Comparison of ENCODE assay signal across 22 cellular contexts in the genomic region with DNA sequence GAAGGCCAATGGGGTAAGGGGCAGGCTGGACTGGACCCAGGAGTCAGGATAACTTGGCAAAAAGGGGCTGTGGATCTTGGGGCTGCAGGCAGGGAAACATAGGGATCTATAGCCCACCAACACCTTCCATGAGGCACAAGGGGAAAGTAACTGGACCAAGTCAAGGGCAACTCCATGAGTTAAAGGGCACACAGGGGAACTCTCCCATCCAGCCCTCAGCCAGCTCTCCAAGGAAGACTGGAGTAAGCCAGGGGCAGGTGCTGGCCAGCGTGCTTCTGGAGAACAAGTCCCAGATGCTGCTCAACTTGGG. TPM values are rescaled to one million over a fixed set of nuclear protein-coding genes. Genes with fewer than 3 reads are reported as not detected.
DNase-seq lines count a peak whose midpoint lies in the region; ATAC-seq, FAIRE-seq and TF ChIP-seq lines count a peak whose summit lies in the region.
"Had no signal": no experiment of that assay in that cellular context is flagged by ENCODE, and none has a peak within 500 bp of the region (broad histone marks: within the 10 kb centered on the region; RNA-seq: fewer than 3 reads in every experiment).

No MANE protein-coding gene starts in this region.

- H3K27ac ChIP-seq in GM12878 (ENCODE audit: control insufficient read depth, insufficient read depth) (no peak overlapping the region; the same call in 1 of the 2 replicates), esophagus squamous epithelium (no peak overlapping the region)
- H3K27ac ChIP-seq: adrenal gland, left lung, thyroid gland had no signal

- no peak for ATAC-seq in activated CD8-positive, alpha-beta T cell treated with anti-CD3 and anti-CD28 coated beads, Interleukin-2, amount 10 ng/mL, durations not matched to agents 7 days and 5 days
- ATAC-seq in activated CD8-positive, alpha-beta T cell treated with anti-CD3 and anti-CD28 coated beads for 36 hours = no peak
- ATAC-seq in GM12878 = no peak
- ATAC-seq: activated CD4-positive, CD25-positive, alpha-beta regulatory T cell treated with anti-CD3 and anti-CD28 coated beads, Interleukin-2, amount 50 U/mL, for 24 hours; naive thymus-derived CD8-positive, alpha-beta T cell; stimulated activated naive CD8-positive, alpha-beta T cell treated with anti-CD3 and anti-CD28 coated beads, Interleukin-15, amount 100 ng/mL, for 72 hours had no signal

- in situ Hi-C loops in GM12878 (cut with MboI) = loop anchor here (5.0 to 10.0 kb wide), 2 partner anchors 889 to 987 kb away; no protein-coding TSS in a partner anchor

- no peak for TF ChIP-seq RAD21 in GM12878 (IDR thresholded peaks at IDR 0.05; ENCODE audit: insufficient read depth, low read depth, low read length)

- H3K9me3 ChIP-seq in GM12878 (replicated peaks; ENCODE audit: control insufficient read depth, insufficient read depth, low read length) (no peaks in the 10 kb centered on the region), esophagus squamous epithelium (no peaks in the 10 kb centered on the region)
- H3K9me3 ChIP-seq: adrenal gland, BE2C, left lung, MG63, thyroid gland had no signal

- peak overlapping the region; percentile 25 for H3K27ac Mint-ChIP-seq in activated CD8-positive, alpha-beta T cell treated with anti-CD3 and anti-CD28 coated beads, Interleukin-2, amount 10 ng/mL, durations not matched to agents 7 days and 5 days
- no peak overlapping the region for H3K27ac Mint-ChIP-seq in activated CD8-positive, alpha-beta T cell treated with anti-CD3 and anti-CD28 coated beads for 36 hours
- H3K27ac Mint-ChIP-seq in nephron progenitor cell (peak overlapping the region; percentile 32), immature natural killer cell (no peak overlapping the region)
- H3K27ac Mint-ChIP-seq: stimulated activated naive CD8-positive, alpha-beta T cell treated with anti-CD3 and anti-CD28 coated beads, Interleukin-15, amount 100 ng/mL, for 72 hours had no signal

- DNase-seq in activated CD8-positive, alpha-beta T cell treated with anti-CD3 and anti-CD28 coated beads, Interleukin-2, amount 10 ng/mL, durations not matched to agents 7 days and 5 days = no peak
- no peak for DNase-seq in activated CD8-positive, alpha-beta T cell treated with anti-CD3 and anti-CD28 coated beads for 36 hours
- no peak for DNase-seq in GM12878 (ENCODE audit: low read depth, low spot score)
- DNase-seq in nephron progenitor cell = no peak
- DNase-seq in esophagus squamous epithelium (lab: John Stamatoyannopoulos, UW) = no peak
- DNase-seq in DMS 273 (lab: John Stamatoyannopoulos, UW; ENCODE audit: unreplicated experiment) = no peak
- no peak for DNase-seq in immature natural killer cell
- no peak for DNase-seq in anterior cingulate cortex (lab: John Stamatoyannopoulos, UW)
- DNase-seq: activated T-cell treated with anti-CD3 and anti-CD28 coated beads, Interleukin-2, amount 50 U/mL, for 4 hours; DMS79 treated with DMSO at 0.1 percent for 48 hours; effector CD4-positive, alpha-beta T cell; naive thymus-derived CD8-positive, alpha-beta T cell; NCI-H1436 treated with DMSO at 0.1 percent for 48 hours; SIG-M5; stimulated activated naive CD8-positive, alpha-beta T cell treated with anti-CD3 and anti-CD28 coated beads, Interleukin-15, amount 100 ng/mL, for 72 hours had no signal

- CTCF ChIA-PET in activated CD8-positive, alpha-beta T cell treated with anti-CD3 and anti-CD28 coated beads, Interleukin-2, amount 10 ng/mL, durations not matched to agents 7 days and 5 days (lab: Charles Lee) = interaction anchor here (5.5 to 12.4 kb wide), 2 partner anchors 9 to 19 kb away, joined by 33 to 107 read pairs; no protein-coding TSS in a partner anchor
- CTCF ChIA-PET in activated CD8-positive, alpha-beta T cell treated with anti-CD3 and anti-CD28 coated beads for 36 hours (lab: Charles Lee) = interaction anchor here (0.7 to 6.4 kb wide), 5 partner anchors 10 to 578 kb away, joined by 3 to 65 read pairs (median 5); no protein-coding TSS in a partner anchor
- CTCF ChIA-PET in GM12878 (lab: Yijun Ruan, JAX) = interaction anchor here (1.1 to 22.6 kb wide), 16 partner anchors 8 to 986 kb away, joined by 3 to 310 read pairs (median 6); a partner anchor contains a TSS

- no peak overlapping the region for H3K4me3 Mint-ChIP-seq in activated CD8-positive, alpha-beta T cell treated with anti-CD3 and anti-CD28 coated beads, Interleukin-2, amount 10 ng/mL, durations not matched to agents 7 days and 5 days
- no peak overlapping the region for H3K4me3 Mint-ChIP-seq in activated CD8-positive, alpha-beta T cell treated with anti-CD3 and anti-CD28 coated beads for 36 hours
- H3K4me3 Mint-ChIP-seq in nephron progenitor cell = no peak overlapping the region
- no peak overlapping the region for H3K4me3 Mint-ChIP-seq in immature natural killer cell
- H3K4me3 Mint-ChIP-seq: activated T-cell treated with anti-CD3 and anti-CD28 coated beads, Interleukin-2, amount 50 U/mL, for 4 hours; naive thymus-derived CD8-positive, alpha-beta T cell; stimulated activated naive CD8-positive, alpha-beta T cell treated with anti-CD3 and anti-CD28 coated beads, Interleukin-15, amount 100 ng/mL, for 72 hours had no signal

- no peaks in the 10 kb centered on the region for H3K9me3 Mint-ChIP-seq in activated CD8-positive, alpha-beta T cell treated with anti-CD3 and anti-CD28 coated beads, Interleukin-2, amount 10 ng/mL, durations not matched to agents 7 days and 5 days (ENCODE audit: insufficient read depth)
- H3K9me3 Mint-ChIP-seq in activated CD8-positive, alpha-beta T cell treated with anti-CD3 and anti-CD28 coated beads for 36 hours = no peaks in the 10 kb centered on the region
- H3K9me3 Mint-ChIP-seq in nephron progenitor cell (no peaks in the 10 kb centered on the region), immature natural killer cell (no peaks in the 10 kb centered on the region)
- H3K9me3 Mint-ChIP-seq: activated T-cell treated with anti-CD3 and anti-CD28 coated beads, Interleukin-2, amount 50 U/mL, for 4 hours; naive thymus-derived CD8-positive, alpha-beta T cell; stimulated activated naive CD8-positive, alpha-beta T cell treated with anti-CD3 and anti-CD28 coated beads, Interleukin-15, amount 100 ng/mL, for 72 hours had no signal

- no peaks in the 10 kb centered on the region for H4K20me1 ChIP-seq in GM12878 (ENCODE audit: control insufficient read depth, insufficient read depth)

- BruUV-seq in GM12878 (replicated peaks; lab: Mats Ljungman, UMichigan) = no TSS peak

- H3K4me3 ChIP-seq in GM12878 (no peak overlapping the region), esophagus squamous epithelium (no peak overlapping the region)
- H3K4me3 ChIP-seq: left lung, MG63, thyroid gland had no signal

- FAIRE-seq in GM12878 (lab: Jason Lieb, UNC) = no peak
- FAIRE-seq: frontal cortex had no signal

- WGBS in GM12878 (ENCODE audit: insufficient coverage, insufficient replicate concordance, low lambda C conversion rate, missing lambda C conversion rate) = 100% methylated on average over 1 of the region's 1 CpG
- WGBS in esophagus squamous epithelium, 2 donors = 100% methylated on average over 1 of the region's 1 CpG

- no peaks in the 10 kb centered on the region for H3K36me3 Mint-ChIP-seq in activated CD8-positive, alpha-beta T cell treated with anti-CD3 and anti-CD28 coated beads, Interleukin-2, amount 10 ng/mL, durations not matched to agents 7 days and 5 days (ENCODE audit: low read depth)
- H3K36me3 Mint-ChIP-seq in activated CD8-positive, alpha-beta T cell treated with anti-CD3 and anti-CD28 coated beads for 36 hours (ENCODE audit: low read depth) = no peaks in the 10 kb centered on the region
- H3K36me3 Mint-ChIP-seq in nephron progenitor cell (ENCODE audit: low read depth) (no peaks in the 10 kb centered on the region), immature natural killer cell (no peaks in the 10 kb centered on the region)
- H3K36me3 Mint-ChIP-seq: naive thymus-derived CD8-positive, alpha-beta T cell had no signal

- peaks cover 40% of the 10 kb centered on the region for H3K4me1 Mint-ChIP-seq in activated CD8-positive, alpha-beta T cell treated with anti-CD3 and anti-CD28 coated beads, Interleukin-2, amount 10 ng/mL, durations not matched to agents 7 days and 5 days (ENCODE audit: low read depth)
- H3K4me1 Mint-ChIP-seq in activated CD8-positive, alpha-beta T cell treated with anti-CD3 and anti-CD28 coated beads for 36 hours (ENCODE audit: low read depth) = peaks cover 37% of the 10 kb centered on the region
- H3K4me1 Mint-ChIP-seq in nephron progenitor cell (peaks cover 37% of the 10 kb centered on the region), immature natural killer cell (peaks cover 26 to 30% of the 10 kb centered on the region in 2 donors)

- no peak for TF ChIP-seq CTCF in activated CD8-positive, alpha-beta T cell treated with anti-CD3 and anti-CD28 coated beads for 36 hours (IDR thresholded peaks at IDR 0.05)
- TF ChIP-seq CTCF in GM12878 (IDR thresholded peaks at IDR 0.05 in 2 of 3, conservative IDR thresholded peaks at IDR 0.05 in 1 of 3; ENCODE audit: control insufficient read depth in 2 of 3, extremely low read depth in 1 of 3, insufficient read depth in 1 of 3, low read depth in 3 of 3, low read length in 3 of 3) (no peak), nephron progenitor cell (IDR thresholded peaks at IDR 0.05) (no peak), esophagus squamous epithelium (IDR thresholded peaks at IDR 0.05) (no peak)

- RAD21 ChIA-PET in GM12878 (lab: Charles Lee; ENCODE audit: unreplicated experiment) = interaction anchor here (0.6 to 13.5 kb wide), 11 partner anchors 9 to 791 kb away, joined by 3 to 292 read pairs (median 3); no protein-coding TSS in a partner anchor

- TF ChIP-seq EP300 in GM12878 (IDR thresholded peaks at IDR 0.05; ENCODE audit: borderline replicate concordance in 1 of 2, control insufficient read depth in 1 of 2, low read depth in 2 of 2, low read length in 2 of 2) = no peak

- peaks cover 3% of the 10 kb centered on the region; the same call in 1 of the 2 replicates for H3K79me2 ChIP-seq in GM12878 (ENCODE audit: control insufficient read depth, insufficient read depth, low read length)

- no peak overlapping the region; the same call in 1 of the 2 replicates for H3K4me2 ChIP-seq in GM12878 (ENCODE audit: control insufficient read depth, insufficient read depth)

- H3K36me3 ChIP-seq in GM12878 (ENCODE audit: control insufficient read depth in 2 of 2, insufficient read depth in 2 of 2, low read length in 1 of 2) (no peaks in the 10 kb centered on the region), esophagus squamous epithelium (no peaks in the 10 kb centered on the region)
- H3K36me3 ChIP-seq: adrenal gland, BE2C, left lung, MG63, thyroid gland had no signal

- TF ChIP-seq POLR2A in GM12878 (IDR thresholded peaks at IDR 0.05; ENCODE audit: low read depth, low read length) (no peak), esophagus squamous epithelium (IDR thresholded peaks at IDR 0.05) (no peak)

- SMC1A ChIA-PET in GM12878 (lab: Charles Lee; ENCODE audit: uncharacterized antibody, unreplicated experiment) = interaction anchor here (0.9 to 15.9 kb wide), 7 partner anchors 10 to 880 kb away, joined by 3 to 314 read pairs (median 16); a partner anchor contains a TSS

- peaks cover 51% of the 10 kb centered on the region for H3K4me1 ChIP-seq in GM12878 (ENCODE audit: control insufficient read depth, insufficient read depth, low read length)
- peaks cover 28 to 56% (median 31%) of the 10 kb centered on the region in 3 donors for H3K4me1 ChIP-seq in esophagus squamous epithelium
- H3K4me1 ChIP-seq: BE2C had no signal

- no peaks in the 10 kb centered on the region for H3K27me3 ChIP-seq in GM12878 (replicated peaks in 1 of 2; ENCODE audit: control insufficient read depth in 2 of 2, insufficient read depth in 2 of 2, low read length in 1 of 2)
- H3K27me3 ChIP-seq in esophagus squamous epithelium = no peaks in the 10 kb centered on the region
- H3K27me3 ChIP-seq: adrenal gland, BE2C, left lung, MG63, thyroid gland had no signal

- POLR2A ChIA-PET in activated CD8-positive, alpha-beta T cell treated with anti-CD3 and anti-CD28 coated beads, Interleukin-2, amount 10 ng/mL, durations not matched to agents 7 days and 5 days (lab: Charles Lee) = interaction anchor here (12.5 kb wide), 1 partner anchor 35 kb away, joined by 314 read pairs; a partner anchor contains a TSS
- POLR2A ChIA-PET in activated CD8-positive, alpha-beta T cell treated with anti-CD3 and anti-CD28 coated beads for 36 hours (lab: Charles Lee) = no interaction called here
- POLR2A ChIA-PET in GM12878 (lab: Charles Lee) = interaction anchor here (0.6 to 1.7 kb wide), 2 partner anchors 11 to 36 kb away, joined by 5 to 8 read pairs; no protein-coding TSS in a partner anchor

- H2AFZ ChIP-seq in GM12878 (ENCODE audit: control insufficient read depth, low read depth, low read length) = peak overlapping the region; percentile 61; the same call in 1 of the 2 replicates

- no peaks in the 10 kb centered on the region for H3K27me3 Mint-ChIP-seq in activated CD8-positive, alpha-beta T cell treated with anti-CD3 and anti-CD28 coated beads, Interleukin-2, amount 10 ng/mL, durations not matched to agents 7 days and 5 days (ENCODE audit: low read depth)
- no peaks in the 10 kb centered on the region for H3K27me3 Mint-ChIP-seq in activated CD8-positive, alpha-beta T cell treated with anti-CD3 and anti-CD28 coated beads for 36 hours
- H3K27me3 Mint-ChIP-seq in nephron progenitor cell (ENCODE audit: low read depth, poor library complexity) = no peaks in the 10 kb centered on the region
- peaks cover 1 to 4% (median 2%) of the 10 kb centered on the region in 3 donors for H3K27me3 Mint-ChIP-seq in immature natural killer cell (ENCODE audit: low read depth in 3 of 3)
- H3K27me3 Mint-ChIP-seq: naive thymus-derived CD8-positive, alpha-beta T cell; stimulated activated naive CD8-positive, alpha-beta T cell treated with anti-CD3 and anti-CD28 coated beads, Interleukin-15, amount 100 ng/mL, for 72 hours had no signal

- intact Hi-C loops in activated CD8-positive, alpha-beta T cell treated with anti-CD3 and anti-CD28 coated beads for 36 hours (cut with micrococcal nuclease) = no loop called here
- intact Hi-C loops in GM12878 (cut with micrococcal nuclease; ENCODE audit: unreplicated experiment) = no loop called here
- intact Hi-C loops in esophagus squamous epithelium (cut with DNase I) = loop anchor here (5.0 kb wide), 1 partner anchor 887 kb away; no protein-coding TSS in a partner anchor

- H3K9ac ChIP-seq in GM12878 (ENCODE audit: control insufficient read depth, insufficient read depth, low read length) = no peak overlapping the region

RNA-seq across cellular contexts. Expression of a gene that starts 31.3 kb away (rescaled TPM):
- total RNA-seq in activated CD8-positive, alpha-beta T cell treated with anti-CD3 and anti-CD28 coated beads, Interleukin-2, amount 10 ng/mL, durations not matched to agents 7 days and 5 days = 10 to 100 TPM; 63.3 to 73.2 TPM
- 10 to 100 TPM; 57.4 to 60.6 TPM for total RNA-seq in activated CD8-positive, alpha-beta T cell treated with anti-CD3 and anti-CD28 coated beads for 36 hours
- total RNA-seq in GM12878 (2013; cell fraction: nucleolus; rRNA removed) = 120 and 134 TPM in 2 replicates
- total RNA-seq in GM12878 (2014; rRNA removed) (27.9 and 31.3 TPM in 2 replicates), GM12878 (2014; rRNA removed; fragmentation: Illumina TruSeq; extraction: Trizol) (27.0 and 28.3 TPM in 2 replicates), GM12878 (2021) (166 and 184 TPM in 2 replicates), esophagus squamous epithelium (100 to 1,000 TPM in 3 of 4 donors, 10 to 100 TPM in 1; 75.4 to 364 (median 152) TPM)
- polyA plus RNA-seq in GM12878 (2011; ENCODE audit: low read depth) = 21.7 TPM
- polyA plus RNA-seq in GM12878 (2011; rRNA removed) (47.4 and 53.5 TPM in 2 replicates), GM12878 (2014; fragmentation: Illumina TruSeq; extraction: Trizol) (69.3 and 78.7 TPM in 2 replicates), GM12878 (2014; fragmentation: Nextera tagmentation; extraction: Ambion mirVana) (10 to 100 TPM; 22.0 to 22.6 TPM), GM12878 (2014; rRNA removed) (96.1 and 121 TPM in 2 replicates), GM12878 (2016; fragmentation: Nextera tagmentation; extraction: Ambion mirVana) (100 to 1,000 TPM; 119 to 138 TPM), immature natural killer cell (100 to 1,000 TPM in 1 of 3 donors, 10 to 100 TPM in 2; 36.6 to 126 (median 61.8) TPM)
- 143 and 162 TPM in 2 replicates for polyA plus RNA-seq in GM12878 (2011; cell fraction: cytosol; rRNA removed)
- polyA plus RNA-seq in GM12878 (2011; cell fraction: nucleus; rRNA removed) = 173 and 272 TPM in 2 replicates
- 67.3 and 98.4 TPM in 2 replicates for polyA plus RNA-seq in GM12878 (2012)
- polyA minus RNA-seq in GM12878 (2011; rRNA and poly(A)+ RNA removed) = 29.0 and 48.5 TPM in 2 replicates
- polyA minus RNA-seq in GM12878 (2011; cell fraction: cytosol; rRNA and poly(A)+ RNA removed) = 183 and 200 TPM in 2 replicates
- polyA minus RNA-seq in GM12878 (2011; cell fraction: nucleus; rRNA and poly(A)+ RNA removed) = 63.3 and 109 TPM in 2 replicates

Comparison
In these comparisons a context has a peak if more than half of its experiments do, and no peak if none do; other contexts are left out.
1. H3K27ac Mint-ChIP-seq: peak in activated CD8-positive, alpha-beta T cell treated with anti-CD3 and anti-CD28 coated beads, Interleukin-2, amount 10 ng/mL, durations not matched to agents 7 days and 5 days (single experiment) and nephron progenitor cell (single experiment); none in activated CD8-positive, alpha-beta T cell treated with anti-CD3 and anti-CD28 coated beads for 36 hours (single experiment) and immature natural killer cell (0 of 6).